13 cellular contexts compared by ENCODE assay signal in the genomic region with DNA sequence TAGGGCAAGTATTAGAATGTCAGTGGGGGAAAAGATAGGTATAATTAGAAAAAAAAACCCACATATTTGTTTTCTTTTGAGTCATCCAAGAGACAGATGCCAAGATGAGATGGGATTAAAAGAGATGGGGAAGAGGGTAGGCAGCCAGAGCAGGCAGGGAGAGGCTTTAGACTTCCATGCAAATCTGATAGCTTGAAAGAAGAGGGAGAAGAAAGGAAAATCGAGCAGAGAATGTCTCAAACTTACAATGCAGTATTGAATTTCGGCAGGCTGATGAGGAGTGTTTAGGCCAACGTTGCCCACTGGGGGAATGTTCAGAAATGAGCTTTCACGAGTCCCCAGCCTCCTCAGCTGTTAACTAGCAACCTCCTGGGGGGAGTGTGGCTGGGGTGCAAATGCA.
A peak's percentile ranks its signal among the peaks of the same experiment; 100 is the strongest.
DNase-seq lines count a peak whose midpoint lies in the region; ATAC-seq, FAIRE-seq and TF ChIP-seq lines count a peak whose summit lies in the region.
"Had no signal": no experiment of that assay in that cellular context is flagged by ENCODE, and none has a peak within 500 bp of the region (broad histone marks: within the 10 kb centered on the region; RNA-seq: fewer than 3 reads in every experiment).

No MANE protein-coding gene starts in this region.

- BruUV-seq in Panc1 (replicated peaks; lab: Mats Ljungman, UMichigan) (no TSS peak), endothelial cell of umbilical vein (replicated peaks; lab: Mats Ljungman, UMichigan) (no TSS peak)

- in situ Hi-C loops in Panc1 (cut with HindIII; ENCODE audit: low pct_unique_long_range_greater_than_20kb, low sequenced_read_pairs) (no loop called here), GM13977 (cut with MboI; ENCODE audit: low pct_unique_long_range_greater_than_20kb, low sequenced_read_pairs, unreplicated experiment) (no loop called here)

- H3K9ac ChIP-seq in endothelial cell of umbilical vein (replicated peaks; ENCODE audit: extremely low read depth, insufficient read depth, low read length): no peak overlapping the region

- DNase-seq in GM23338 (ENCODE audit: low spot score) (peak; percentile 30), Panc1 (ENCODE audit: low read depth, low spot score) (no peak), endothelial cell of umbilical vein (ENCODE audit: low read depth, low spot score) (no peak), renal cortical epithelial cell (ENCODE audit: low read depth) (peak; percentile 65), GM13977 (ENCODE audit: low spot score) (no peak), NCI-H510A treated with DMSO at 0.1 percent for 48 hours (lab: John Stamatoyannopoulos, UW) (no peak)
- DNase-seq in naive thymus-derived CD8-positive, alpha-beta T cell: no peak
- DNase-seq: CD4-positive, alpha-beta memory T cell; left cardiac atrium; naive B cell; NCI-H187; small intestine had no signal

- intact Hi-C loops in Panc1 (cut with micrococcal nuclease; ENCODE audit: unreplicated experiment): no loop called here
- intact Hi-C loops in endothelial cell of umbilical vein (cut with micrococcal nuclease): loop anchor here (1.0 to 2.0 kb wide), 2 partner anchors 8 to 15 kb away; no protein-coding TSS in a partner anchor

- H3K9me1 ChIP-seq in endothelial cell of umbilical vein (replicated peaks; ENCODE audit: control insufficient read depth, extremely low read depth, insufficient read depth, low read length): no peaks in the 10 kb centered on the region

- no peaks in the 10 kb centered on the region for H3K36me3 ChIP-seq in GM23338 (ENCODE audit: insufficient read depth)
- peaks cover 9% of the 10 kb centered on the region for H3K36me3 ChIP-seq in Panc1 (ENCODE audit: control insufficient read depth, insufficient read depth, low read length)
- H3K36me3 ChIP-seq in endothelial cell of umbilical vein (ENCODE audit: control insufficient read depth in 2 of 2, extremely low read depth in 1 of 2, insufficient read depth in 2 of 2, low read length in 2 of 2): no peaks in the 10 kb centered on the region

- peak overlapping the region; percentile 16; the same call in 1 of the 2 replicates for H3K27ac Mint-ChIP-seq in GM23338
- no peak overlapping the region for H3K27ac Mint-ChIP-seq in naive thymus-derived CD8-positive, alpha-beta T cell
- H3K27ac Mint-ChIP-seq: CD4-positive, alpha-beta memory T cell had no signal

- no peaks in the 10 kb centered on the region for H3F3A ChIP-seq in GM23338 (replicated peaks; ENCODE audit: low read depth)

- H3K27me3 Mint-ChIP-seq in GM23338 (ENCODE audit: insufficient read depth, low read depth, poor library complexity): no peaks in the 10 kb centered on the region
- H3K27me3 Mint-ChIP-seq in naive thymus-derived CD8-positive, alpha-beta T cell: peaks cover 0 to 2% (median 0%) of the 10 kb centered on the region in 5 donors

- no peak for FAIRE-seq in endothelial cell of umbilical vein (lab: Jason Lieb, UNC)
- FAIRE-seq: small intestine had no signal

- no peak for TF ChIP-seq POLR2A in endothelial cell of umbilical vein (IDR thresholded peaks at IDR 0.05; ENCODE audit: low read depth, low read length)

- ATAC-seq in GM23338 (no peak; the same call in 2 of the 3 replicates), Panc1 (peak; percentile 54; the same call in 1 of the 2 replicates)
- ATAC-seq in naive thymus-derived CD8-positive, alpha-beta T cell: no peak
- ATAC-seq: K562, left cardiac atrium had no signal

- POLR2A ChIA-PET in Panc1 (lab: Charles Lee) (interaction anchor here (0.7 kb wide), 1 partner anchor 80 kb away, joined by 6 read pairs; no protein-coding TSS in a partner anchor), endothelial cell of umbilical vein (lab: Charles Lee) (no interaction called here)
- POLR2A ChIA-PET in naive thymus-derived CD8-positive, alpha-beta T cell (lab: Charles Lee): interaction anchor here (0.6 kb wide), 1 partner anchor 1966 kb away, joined by 3 read pairs; no protein-coding TSS in a partner anchor

- H2AFZ ChIP-seq in GM23338: no peak overlapping the region
- H2AFZ ChIP-seq in endothelial cell of umbilical vein (ENCODE audit: low read depth, low read length): no peak overlapping the region

- CTCF ChIA-PET in Panc1 (lab: Charles Lee) (no interaction called here), endothelial cell of umbilical vein (lab: Charles Lee) (interaction anchor here (1.0 to 3.5 kb wide), 4 partner anchors 8 to 92 kb away, joined by 3 to 14 read pairs (median 6); partner anchors contain the start of gene SPATS2L)

- H3K9me3 ChIP-seq in Panc1 (ENCODE audit: control insufficient read depth, insufficient read depth, low read depth, low read length): no peaks in the 10 kb centered on the region
- H3K9me3 ChIP-seq in endothelial cell of umbilical vein (replicated peaks; ENCODE audit: control insufficient read depth, insufficient read depth, low read length): no peaks in the 10 kb centered on the region

- no peak overlapping the region for H3K4me3 ChIP-seq in GM23338
- no peak overlapping the region for H3K4me3 ChIP-seq in Panc1 (ENCODE audit: low read depth in 2 of 2, low read length in 2 of 2)
- H3K4me3 ChIP-seq in endothelial cell of umbilical vein (replicated peaks in 1 of 3; ENCODE audit: insufficient read depth in 1 of 3, low read depth in 1 of 3, low read length in 3 of 3): no peak overlapping the region
- H3K4me3 ChIP-seq: K562 had no signal

- no peak overlapping the region for H3K27ac ChIP-seq in GM23338 (ENCODE audit: low read depth)
- H3K27ac ChIP-seq in Panc1 (ENCODE audit: low read length): peak overlapping the region; percentile 100
- no peak overlapping the region for H3K27ac ChIP-seq in endothelial cell of umbilical vein (ENCODE audit: insufficient read depth, low read depth, low read length)

- no peaks in the 10 kb centered on the region for H3K9me3 Mint-ChIP-seq in GM23338
- H3K9me3 Mint-ChIP-seq in naive thymus-derived CD8-positive, alpha-beta T cell: no peaks in the 10 kb centered on the region
- H3K9me3 Mint-ChIP-seq: CD4-positive, alpha-beta memory T cell; naive B cell had no signal

- H3K27me3 ChIP-seq in GM23338 (ENCODE audit: insufficient read depth) (no peaks in the 10 kb centered on the region), Panc1 (ENCODE audit: control insufficient read depth, insufficient read depth, low read length) (no peaks in the 10 kb centered on the region), endothelial cell of umbilical vein (ENCODE audit: control insufficient read depth in 2 of 2, insufficient read depth in 2 of 2, low read length in 2 of 2) (no peaks in the 10 kb centered on the region)

- no peaks in the 10 kb centered on the region for H3K9me2 ChIP-seq in GM23338 (ENCODE audit: insufficient read depth)

- H3K4me2 ChIP-seq in GM23338 (no peak overlapping the region), endothelial cell of umbilical vein (ENCODE audit: insufficient read depth, low read length) (peak overlapping the region; percentile 34)

- H3K79me2 ChIP-seq in GM23338 (replicated peaks; ENCODE audit: insufficient read depth): peaks cover 38% of the 10 kb centered on the region
- peaks cover 4% of the 10 kb centered on the region for H3K79me2 ChIP-seq in endothelial cell of umbilical vein (ENCODE audit: control insufficient read depth, insufficient read depth, low read length)

- TF ChIP-seq CTCF in GM23338 (conservative IDR thresholded peaks at IDR 0.05; ENCODE audit: low read depth in 2 of 2) (0 out of 4 replicates have a peak, but pooled peaks of 1 of the 2 experiments have one; percentile 4), Panc1 (IDR thresholded peaks at IDR 0.05) (no peak), endothelial cell of umbilical vein (IDR thresholded peaks at IDR 0.05; ENCODE audit: extremely low read depth in 1 of 2, insufficient read depth in 1 of 2, low read depth in 1 of 2, low read length in 2 of 2) (no peak), GM13977 (IDR thresholded peaks at IDR 0.05; ENCODE audit: extremely low read depth, insufficient read depth, missing control alignments) (no peak)

- dilution Hi-C loops in endothelial cell of umbilical vein (cut with MboI; ENCODE audit: extremely low pct_ligation_motif_present, low sequenced_read_pairs): no loop called here

- H3K36me3 Mint-ChIP-seq in GM23338 (ENCODE audit: low read depth): peaks cover 41% of the 10 kb centered on the region
- H3K36me3 Mint-ChIP-seq in naive thymus-derived CD8-positive, alpha-beta T cell: no peaks in the 10 kb centered on the region
- H3K36me3 Mint-ChIP-seq: naive B cell had no signal

- peaks cover 31% of the 10 kb centered on the region for H3K4me1 Mint-ChIP-seq in GM23338
- peaks cover 0 to 2% (median 0%) of the 10 kb centered on the region in 4 donors for H3K4me1 Mint-ChIP-seq in naive thymus-derived CD8-positive, alpha-beta T cell
- H3K4me1 Mint-ChIP-seq: CD4-positive, alpha-beta memory T cell; naive B cell had no signal

- no peak overlapping the region for H3K4me3 Mint-ChIP-seq in GM23338
- H3K4me3 Mint-ChIP-seq in naive thymus-derived CD8-positive, alpha-beta T cell: no peak overlapping the region
- H3K4me3 Mint-ChIP-seq: naive B cell had no signal

- H4K20me1 ChIP-seq in GM23338 (replicated peaks; ENCODE audit: insufficient read depth) (no peaks in the 10 kb centered on the region), endothelial cell of umbilical vein (replicated peaks; ENCODE audit: control insufficient read depth, extremely low read depth, insufficient read depth, low read length) (no peaks in the 10 kb centered on the region)

- H3K4me1 ChIP-seq in GM23338 (ENCODE audit: insufficient read depth) (peaks cover 15% of the 10 kb centered on the region), Panc1 (ENCODE audit: control insufficient read depth, insufficient read depth, low read length) (peaks cover 52% of the 10 kb centered on the region), endothelial cell of umbilical vein (ENCODE audit: control insufficient read depth, extremely low read depth, insufficient read depth, low read length) (peaks cover 28% of the 10 kb centered on the region)

TF ChIP-seq in GM23338, 12 proteins besides CTCF, POLR2A, EP300 and RAD21 (continues in another document):
- TF ChIP-seq EZH2phosphoT487 (IDR thresholded peaks at IDR 0.05; ENCODE audit: unreplicated experiment) (no peak), STAT1 (IDR thresholded peaks at IDR 0.05; ENCODE audit: unreplicated experiment) (no peak), CREB1 (CRISPR knock-in tag; IDR thresholded peaks at IDR 0.05; ENCODE audit: low read depth) (no peak), ZNF114 (CRISPR knock-in tag; IDR thresholded peaks at IDR 0.05) (no peak), EZH2 (IDR thresholded peaks at IDR 0.05; ENCODE audit: low read depth, unreplicated experiment) (no peak), JUNB (IDR thresholded peaks at IDR 0.05; ENCODE audit: unreplicated experiment) (no peak)

TF ChIP-seq in endothelial cell of umbilical vein, 7 proteins besides CTCF, POLR2A, EP300 and RAD21:
- TF ChIP-seq FOS (IDR thresholded peaks at IDR 0.05; ENCODE audit: borderline replicate concordance, insufficient read depth, low read length) (peak; percentile 37), MYC (IDR thresholded peaks at IDR 0.05; ENCODE audit: low read depth, low read length) (no peak), GATA2 (IDR thresholded peaks at IDR 0.05; ENCODE audit: insufficient read depth, insufficient read length, low read depth, low read length) (peak; percentile 48), POLR2AphosphoS5 (IDR thresholded peaks at IDR 0.05; ENCODE audit: insufficient read depth, low read depth, low read length) (no peak), JUN (IDR thresholded peaks at IDR 0.05; ENCODE audit: borderline replicate concordance, insufficient read depth, insufficient read length, low read depth) (no peak)
TF ChIP-seq in endothelial cell of umbilical vein: peak in this region for 2.

Comparison
In these comparisons a context has a peak if more than half of its experiments do, and no peak if none do; other contexts are left out.
1. DNase-seq: peak in GM23338 (single experiment) and renal cortical epithelial cell (single experiment); none in Panc1 (single experiment), endothelial cell of umbilical vein (single experiment), GM13977 (single experiment), NCI-H510A treated with DMSO at 0.1 percent for 48 hours (single experiment) and naive thymus-derived CD8-positive, alpha-beta T cell (0 of 10).